In the genomic region with DNA sequence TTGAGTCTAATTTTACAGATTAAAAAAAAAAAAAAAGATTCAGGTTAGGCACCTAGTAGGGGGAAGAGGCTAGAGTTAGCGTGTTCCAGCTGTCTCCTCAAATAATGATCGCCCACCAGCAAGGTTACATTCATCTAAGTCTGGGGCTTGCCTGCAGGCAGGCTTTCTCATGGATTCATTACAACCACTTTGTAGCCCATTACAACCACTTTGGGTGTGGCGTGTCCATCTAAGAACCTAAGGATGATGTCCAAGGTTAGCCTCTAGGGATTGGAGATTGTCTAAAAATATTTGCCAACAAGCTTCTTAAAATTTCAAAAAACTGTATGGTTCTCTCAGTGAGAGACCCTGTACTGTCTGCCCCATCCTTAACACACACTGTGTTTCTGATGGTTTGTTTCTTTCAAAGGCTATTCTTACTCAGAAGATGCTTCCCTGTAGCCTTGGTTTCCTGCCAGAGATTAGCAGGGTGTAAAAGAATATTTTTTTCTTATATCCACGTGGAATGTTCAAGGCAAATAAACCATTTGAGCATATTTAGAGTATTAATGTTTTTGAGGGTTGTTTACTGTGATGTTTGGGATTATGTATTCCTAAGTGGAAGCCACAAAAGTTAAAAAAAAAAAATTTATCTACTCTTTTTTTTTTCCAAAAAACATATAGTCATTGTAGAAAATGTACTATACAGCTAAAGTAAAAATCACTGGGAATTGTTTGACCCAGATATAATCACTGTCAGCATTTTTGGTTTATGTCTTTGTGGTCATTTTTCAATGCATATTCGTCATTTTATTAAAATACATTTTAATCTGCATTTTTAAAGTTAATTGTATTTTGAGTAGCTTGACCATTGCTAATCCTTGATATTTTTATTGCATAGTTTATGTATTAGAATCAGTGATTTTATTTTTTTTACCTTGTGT, we compare ENCODE assay signal across 8 cellular contexts. TPM values are rescaled to one million over a fixed set of nuclear protein-coding genes. Genes with fewer than 3 reads are reported as not detected.
DNase-seq lines count a peak whose midpoint lies in the region; ATAC-seq and TF ChIP-seq lines count a peak whose summit lies in the region.

No MANE protein-coding gene starts in this region.

- peaks cover 9 to 31% (median 20%) of the 10 kb centered on the region in 4 donors for H3K4me1 ChIP-seq in liver (ENCODE audit: control insufficient read depth in 4 of 4, insufficient read depth in 4 of 4, low read length in 3 of 4)
- no peaks in the 10 kb centered on the region for H3K4me1 ChIP-seq in urinary bladder (ENCODE audit: insufficient read depth)

- no peaks in the 10 kb centered on the region for H3K27me3 Mint-ChIP-seq in stimulated activated naive CD8-positive, alpha-beta T cell treated with anti-CD3 and anti-CD28 coated beads, Interleukin-15, Interleukin-2, amounts not matched to agents 100 ng/mL and 50 ng/mL, for 24 hours
- H3K27me3 Mint-ChIP-seq in activated naive CD8-positive, alpha-beta T cell treated with anti-CD3 and anti-CD28 coated beads, Interleukin-2, amount 50 U/mL, for 24 hours: no peaks in the 10 kb centered on the region

- no peak for TF ChIP-seq RAD21 in liver (IDR thresholded peaks at IDR 0.05)

- H3K27ac Mint-ChIP-seq in stimulated activated naive CD8-positive, alpha-beta T cell treated with anti-CD3 and anti-CD28 coated beads, Interleukin-15, Interleukin-2, amounts not matched to agents 100 ng/mL and 50 ng/mL, for 24 hours: peak overlapping the region; percentile 67
- peak overlapping the region; percentile 73 for H3K27ac Mint-ChIP-seq in activated naive CD8-positive, alpha-beta T cell treated with anti-CD3 and anti-CD28 coated beads, Interleukin-2, amount 50 U/mL, for 24 hours

- no peak for ATAC-seq in stimulated activated naive CD8-positive, alpha-beta T cell treated with anti-CD3 and anti-CD28 coated beads, Interleukin-15, Interleukin-2, amounts not matched to agents 100 U/mL and 50 U/mL, for 24 hours
- ATAC-seq in activated naive CD8-positive, alpha-beta T cell treated with anti-CD3 and anti-CD28 coated beads, Interleukin-2, amount 50 U/mL, for 24 hours: no peak
- ATAC-seq in HG03342 (IDR thresholded peaks at IDR 0.05; ENCODE audit: unreplicated experiment) (no peak), HG03108 (IDR thresholded peaks at IDR 0.05; ENCODE audit: unreplicated experiment) (no peak)

- H3K4me3 Mint-ChIP-seq in stimulated activated naive CD8-positive, alpha-beta T cell treated with anti-CD3 and anti-CD28 coated beads, Interleukin-15, Interleukin-2, amounts not matched to agents 100 ng/mL and 50 ng/mL, for 24 hours: peak overlapping the region; percentile 88
- H3K4me3 Mint-ChIP-seq in activated naive CD8-positive, alpha-beta T cell treated with anti-CD3 and anti-CD28 coated beads, Interleukin-2, amount 50 U/mL, for 24 hours: peak overlapping the region; percentile 88

- peak overlapping the region; percentile 69 to 96 for H3K9ac ChIP-seq in liver (ENCODE audit: low read depth in 1 of 2, low read length in 2 of 2)

- no peak for DNase-seq in stimulated activated naive CD8-positive, alpha-beta T cell treated with anti-CD3 and anti-CD28 coated beads, Interleukin-15, Interleukin-2, amounts not matched to agents 100 U/mL and 50 U/mL, for 24 hours
- no peak for DNase-seq in activated naive CD8-positive, alpha-beta T cell treated with anti-CD3 and anti-CD28 coated beads, Interleukin-2, amount 50 U/mL, for 24 hours
- DNase-seq in NCI-H187 (lab: John Stamatoyannopoulos, UW): no peak

- no peaks in the 10 kb centered on the region for H3K27me3 ChIP-seq in liver (ENCODE audit: control insufficient read depth in 4 of 4, insufficient read depth in 4 of 4, low read length in 3 of 4)

- H3K9me3 Mint-ChIP-seq in stimulated activated naive CD8-positive, alpha-beta T cell treated with anti-CD3 and anti-CD28 coated beads, Interleukin-15, Interleukin-2, amounts not matched to agents 100 ng/mL and 50 ng/mL, for 24 hours: no peaks in the 10 kb centered on the region
- H3K9me3 Mint-ChIP-seq in activated naive CD8-positive, alpha-beta T cell treated with anti-CD3 and anti-CD28 coated beads, Interleukin-2, amount 50 U/mL, for 24 hours: no peaks in the 10 kb centered on the region

- H3K27ac ChIP-seq in liver (ENCODE audit: low read depth in 1 of 2, low read length in 2 of 2) (peak overlapping the region; percentile 19 to 94), urinary bladder (ENCODE audit: low read depth) (no peak overlapping the region)

- H3K36me3 ChIP-seq in liver (ENCODE audit: control insufficient read depth in 4 of 4, insufficient read depth in 3 of 4, low read depth in 1 of 4, low read length in 3 of 4): no peaks in the 10 kb centered on the region
- no peaks in the 10 kb centered on the region for H3K36me3 ChIP-seq in urinary bladder (ENCODE audit: insufficient read depth)

- H3K4me3 ChIP-seq in liver (ENCODE audit: low read depth in 1 of 3, low read length in 3 of 3) (peak overlapping the region; percentile 91 to 98 (median 92)), urinary bladder (ENCODE audit: low read depth, low read length) (peak overlapping the region; percentile 87)

- peaks cover 27% of the 10 kb centered on the region for H3K36me3 Mint-ChIP-seq in stimulated activated naive CD8-positive, alpha-beta T cell treated with anti-CD3 and anti-CD28 coated beads, Interleukin-15, Interleukin-2, amounts not matched to agents 100 ng/mL and 50 ng/mL, for 24 hours (ENCODE audit: low read depth)
- H3K36me3 Mint-ChIP-seq in activated naive CD8-positive, alpha-beta T cell treated with anti-CD3 and anti-CD28 coated beads, Interleukin-2, amount 50 U/mL, for 24 hours (ENCODE audit: low read depth): peaks cover 17% of the 10 kb centered on the region

- 71% methylated on average over 5 of the region's 5 CpGs for WGBS in liver
- 32% methylated on average over 5 of the region's 5 CpGs for WGBS in urinary bladder

- TF ChIP-seq CTCF in liver (IDR thresholded peaks at IDR 0.05; ENCODE audit: low read depth, low read length, missing input control): no peak

- no peaks in the 10 kb centered on the region for H3K9me3 ChIP-seq in liver (ENCODE audit: control insufficient read depth in 4 of 4, low read length in 3 of 4)

- peaks cover 45% of the 10 kb centered on the region for H3K4me1 Mint-ChIP-seq in stimulated activated naive CD8-positive, alpha-beta T cell treated with anti-CD3 and anti-CD28 coated beads, Interleukin-15, Interleukin-2, amounts not matched to agents 100 ng/mL and 50 ng/mL, for 24 hours (ENCODE audit: low read depth)
- H3K4me1 Mint-ChIP-seq in activated naive CD8-positive, alpha-beta T cell treated with anti-CD3 and anti-CD28 coated beads, Interleukin-2, amount 50 U/mL, for 24 hours: peaks cover 39% of the 10 kb centered on the region

TF ChIP-seq in liver, 16 proteins besides CTCF, POLR2A, EP300 and RAD21:
- TF ChIP-seq, protein P1, sequence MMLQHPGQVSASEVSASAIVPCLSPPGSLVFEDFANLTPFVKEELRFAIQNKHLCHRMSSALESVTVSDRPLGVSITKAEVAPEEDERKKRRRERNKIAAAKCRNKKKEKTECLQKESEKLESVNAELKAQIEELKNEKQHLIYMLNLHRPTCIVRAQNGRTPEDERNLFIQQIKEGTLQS (IDR thresholded peaks at IDR 0.05): no peak
- TF ChIP-seq TAF1 (conservative IDR thresholded peaks at IDR 0.05) (no peak), SP1 (IDR thresholded peaks at IDR 0.05) (no peak), HNF4G (IDR thresholded peaks at IDR 0.05) (no peak), NR2F2 (IDR thresholded peaks at IDR 0.05) (no peak)
- TF ChIP-seq, protein P2, sequence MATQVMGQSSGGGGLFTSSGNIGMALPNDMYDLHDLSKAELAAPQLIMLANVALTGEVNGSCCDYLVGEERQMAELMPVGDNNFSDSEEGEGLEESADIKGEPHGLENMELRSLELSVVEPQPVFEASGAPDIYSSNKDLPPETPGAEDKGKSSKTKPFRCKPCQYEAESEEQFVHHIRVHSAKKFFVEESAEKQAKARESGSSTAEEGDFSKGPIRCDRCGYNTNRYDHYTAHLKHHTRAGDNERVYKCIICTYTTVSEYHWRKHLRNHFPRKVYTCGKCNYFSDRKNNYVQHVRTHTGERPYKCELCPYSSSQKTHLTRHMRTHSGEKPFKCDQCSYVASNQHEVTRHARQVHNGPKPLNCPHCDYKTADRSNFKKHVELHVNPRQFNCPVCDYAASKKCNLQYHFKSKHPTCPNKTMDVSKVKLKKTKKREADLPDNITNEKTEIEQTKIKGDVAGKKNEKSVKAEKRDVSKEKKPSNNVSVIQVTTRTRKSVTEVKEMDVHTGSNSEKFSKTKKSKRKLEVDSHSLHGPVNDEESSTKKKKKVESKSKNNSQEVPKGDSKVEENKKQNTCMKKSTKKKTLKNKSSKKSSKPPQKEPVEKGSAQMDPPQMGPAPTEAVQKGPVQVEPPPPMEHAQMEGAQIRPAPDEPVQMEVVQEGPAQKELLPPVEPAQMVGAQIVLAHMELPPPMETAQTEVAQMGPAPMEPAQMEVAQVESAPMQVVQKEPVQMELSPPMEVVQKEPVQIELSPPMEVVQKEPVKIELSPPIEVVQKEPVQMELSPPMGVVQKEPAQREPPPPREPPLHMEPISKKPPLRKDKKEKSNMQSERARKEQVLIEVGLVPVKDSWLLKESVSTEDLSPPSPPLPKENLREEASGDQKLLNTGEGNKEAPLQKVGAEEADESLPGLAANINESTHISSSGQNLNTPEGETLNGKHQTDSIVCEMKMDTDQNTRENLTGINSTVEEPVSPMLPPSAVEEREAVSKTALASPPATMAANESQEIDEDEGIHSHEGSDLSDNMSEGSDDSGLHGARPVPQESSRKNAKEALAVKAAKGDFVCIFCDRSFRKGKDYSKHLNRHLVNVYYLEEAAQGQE (IDR thresholded peaks at IDR 0.05): no peak

RNA-seq across cellular contexts. Expression of gene DYNC1H1, which starts 1.7 kb away (rescaled TPM):
- total RNA-seq in liver: 100 to 1,000 TPM; 112 to 201 TPM
- 10 to 100 TPM; 50.3 to 53.3 TPM for polyA plus RNA-seq in liver
- total RNA-seq in urinary bladder: 377 TPM
- polyA plus RNA-seq in urinary bladder: 195 TPM
